ENCODE assay signal across 2 cellular contexts in the genomic region with DNA sequence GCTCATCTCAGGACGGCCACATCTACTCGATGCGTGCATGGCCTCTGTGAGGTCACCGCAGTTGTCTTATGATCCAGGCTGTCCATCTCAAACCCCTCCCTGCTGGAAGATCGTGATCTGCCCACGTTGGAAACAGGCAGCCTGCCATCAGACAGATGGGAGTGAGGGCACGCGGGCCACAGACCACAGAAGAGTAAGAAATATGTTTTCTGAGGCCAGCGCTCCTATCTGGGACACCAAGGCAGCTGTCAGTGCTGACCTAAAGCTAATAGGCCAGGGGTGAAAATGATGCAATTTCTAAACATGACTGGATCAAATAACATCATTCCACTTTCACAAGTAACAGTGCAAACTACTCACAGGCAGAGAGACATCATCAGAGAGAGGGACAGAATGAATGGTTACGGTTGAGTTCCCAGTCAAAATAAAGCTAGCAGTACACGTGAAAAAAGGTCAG.
TF ChIP-seq lines count a peak whose summit lies in the region.

No MANE protein-coding gene starts in this region.

TF ChIP-seq in SK-N-SH treated with all-trans-retinoic acid at 6 μM for 48 hours, 23 proteins besides CTCF, POLR2A, EP300 and RAD21 (continued from another document):
- TF ChIP-seq, protein P1, sequence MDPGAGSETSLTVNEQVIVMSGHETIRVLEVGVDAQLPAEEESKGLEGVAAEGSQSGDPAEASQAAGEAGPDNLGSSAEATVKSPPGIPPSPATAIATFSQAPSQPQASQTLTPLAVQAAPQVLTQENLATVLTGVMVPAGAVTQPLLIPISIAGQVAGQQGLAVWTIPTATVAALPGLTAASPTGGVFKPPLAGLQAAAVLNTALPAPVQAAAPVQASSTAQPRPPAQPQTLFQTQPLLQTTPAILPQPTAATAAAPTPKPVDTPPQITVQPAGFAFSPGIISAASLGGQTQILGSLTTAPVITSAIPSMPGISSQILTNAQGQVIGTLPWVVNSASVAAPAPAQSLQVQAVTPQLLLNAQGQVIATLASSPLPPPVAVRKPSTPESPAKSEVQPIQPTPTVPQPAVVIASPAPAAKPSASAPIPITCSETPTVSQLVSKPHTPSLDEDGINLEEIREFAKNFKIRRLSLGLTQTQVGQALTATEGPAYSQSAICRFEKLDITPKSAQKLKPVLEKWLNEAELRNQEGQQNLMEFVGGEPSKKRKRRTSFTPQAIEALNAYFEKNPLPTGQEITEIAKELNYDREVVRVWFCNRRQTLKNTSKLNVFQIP (CRISPR knock-in tag; IDR thresholded peaks at IDR 0.05; ENCODE audit: borderline replicate concordance, low read depth), result no peak
- no peak for TF ChIP-seq ZFP3 (CRISPR knock-in tag; IDR thresholded peaks at IDR 0.05)

TF ChIP-seq in GM23338, 12 proteins besides CTCF, POLR2A, EP300 and RAD21 (continued from another document):
- TF ChIP-seq, protein P2, sequence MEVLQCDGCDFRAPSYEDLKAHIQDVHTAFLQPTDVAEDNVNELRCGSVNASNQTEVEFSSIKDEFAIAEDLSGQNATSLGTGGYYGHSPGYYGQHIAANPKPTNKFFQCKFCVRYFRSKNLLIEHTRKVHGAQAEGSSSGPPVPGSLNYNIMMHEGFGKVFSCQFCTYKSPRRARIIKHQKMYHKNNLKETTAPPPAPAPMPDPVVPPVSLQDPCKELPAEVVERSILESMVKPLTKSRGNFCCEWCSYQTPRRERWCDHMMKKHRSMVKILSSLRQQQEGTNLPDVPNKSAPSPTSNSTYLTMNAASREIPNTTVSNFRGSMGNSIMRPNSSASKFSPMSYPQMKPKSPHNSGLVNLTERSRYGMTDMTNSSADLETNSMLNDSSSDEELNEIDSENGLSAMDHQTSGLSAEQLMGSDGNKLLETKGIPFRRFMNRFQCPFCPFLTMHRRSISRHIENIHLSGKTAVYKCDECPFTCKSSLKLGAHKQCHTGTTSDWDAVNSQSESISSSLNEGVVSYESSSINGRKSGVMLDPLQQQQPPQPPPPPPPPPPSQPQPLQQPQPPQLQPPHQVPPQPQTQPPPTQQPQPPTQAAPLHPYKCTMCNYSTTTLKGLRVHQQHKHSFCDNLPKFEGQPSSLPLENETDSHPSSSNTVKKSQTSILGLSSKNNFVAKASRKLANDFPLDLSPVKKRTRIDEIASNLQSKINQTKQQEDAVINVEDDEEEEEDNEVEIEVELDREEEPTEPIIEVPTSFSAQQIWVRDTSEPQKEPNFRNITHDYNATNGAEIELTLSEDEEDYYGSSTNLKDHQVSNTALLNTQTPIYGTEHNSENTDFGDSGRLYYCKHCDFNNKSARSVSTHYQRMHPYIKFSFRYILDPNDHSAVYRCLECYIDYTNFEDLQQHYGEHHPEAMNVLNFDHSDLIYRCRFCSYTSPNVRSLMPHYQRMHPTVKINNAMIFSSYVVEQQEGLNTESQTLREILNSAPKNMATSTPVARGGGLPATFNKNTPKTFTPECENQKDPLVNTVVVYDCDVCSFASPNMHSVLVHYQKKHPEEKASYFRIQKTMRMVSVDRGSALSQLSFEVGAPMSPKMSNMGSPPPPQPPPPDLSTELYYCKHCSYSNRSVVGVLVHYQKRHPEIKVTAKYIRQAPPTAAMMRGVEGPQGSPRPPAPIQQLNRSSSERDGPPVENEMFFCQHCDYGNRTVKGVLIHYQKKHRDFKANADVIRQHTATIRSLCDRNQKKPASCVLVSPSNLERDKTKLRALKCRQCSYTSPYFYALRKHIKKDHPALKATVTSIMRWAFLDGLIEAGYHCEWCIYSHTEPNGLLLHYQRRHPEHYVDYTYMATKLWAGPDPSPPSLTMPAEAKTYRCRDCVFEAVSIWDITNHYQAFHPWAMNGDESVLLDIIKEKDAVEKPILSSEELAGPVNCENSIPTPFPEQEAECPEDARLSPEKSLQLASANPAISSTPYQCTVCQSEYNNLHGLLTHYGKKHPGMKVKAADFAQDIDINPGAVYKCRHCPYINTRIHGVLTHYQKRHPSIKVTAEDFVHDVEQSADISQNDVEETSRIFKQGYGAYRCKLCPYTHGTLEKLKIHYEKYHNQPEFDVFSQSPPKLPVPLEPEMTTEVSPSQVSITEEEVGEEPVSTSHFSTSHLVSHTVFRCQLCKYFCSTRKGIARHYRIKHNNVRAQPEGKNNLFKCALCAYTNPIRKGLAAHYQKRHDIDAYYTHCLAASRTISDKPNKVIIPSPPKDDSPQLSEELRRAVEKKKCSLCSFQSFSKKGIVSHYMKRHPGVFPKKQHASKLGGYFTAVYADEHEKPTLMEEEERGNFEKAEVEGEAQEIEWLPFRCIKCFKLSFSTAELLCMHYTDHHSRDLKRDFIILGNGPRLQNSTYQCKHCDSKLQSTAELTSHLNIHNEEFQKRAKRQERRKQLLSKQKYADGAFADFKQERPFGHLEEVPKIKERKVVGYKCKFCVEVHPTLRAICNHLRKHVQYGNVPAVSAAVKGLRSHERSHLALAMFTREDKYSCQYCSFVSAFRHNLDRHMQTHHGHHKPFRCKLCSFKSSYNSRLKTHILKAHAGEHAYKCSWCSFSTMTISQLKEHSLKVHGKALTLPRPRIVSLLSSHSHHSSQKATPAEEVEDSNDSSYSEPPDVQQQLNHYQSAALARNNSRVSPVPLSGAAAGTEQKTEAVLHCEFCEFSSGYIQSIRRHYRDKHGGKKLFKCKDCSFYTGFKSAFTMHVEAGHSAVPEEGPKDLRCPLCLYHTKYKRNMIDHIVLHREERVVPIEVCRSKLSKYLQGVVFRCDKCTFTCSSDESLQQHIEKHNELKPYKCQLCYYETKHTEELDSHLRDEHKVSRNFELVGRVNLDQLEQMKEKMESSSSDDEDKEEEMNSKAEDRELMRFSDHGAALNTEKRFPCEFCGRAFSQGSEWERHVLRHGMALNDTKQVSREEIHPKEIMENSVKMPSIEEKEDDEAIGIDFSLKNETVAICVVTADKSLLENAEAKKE (CRISPR knock-in tag; IDR thresholded peaks at IDR 0.05), result no peak
- no peak for TF ChIP-seq ZNF331 (CRISPR knock-in tag; IDR thresholded peaks at IDR 0.05; ENCODE audit: low read depth)
- no peak for TF ChIP-seq EZH2phosphoT487 (IDR thresholded peaks at IDR 0.05; ENCODE audit: unreplicated experiment)
- TF ChIP-seq, protein P3, sequence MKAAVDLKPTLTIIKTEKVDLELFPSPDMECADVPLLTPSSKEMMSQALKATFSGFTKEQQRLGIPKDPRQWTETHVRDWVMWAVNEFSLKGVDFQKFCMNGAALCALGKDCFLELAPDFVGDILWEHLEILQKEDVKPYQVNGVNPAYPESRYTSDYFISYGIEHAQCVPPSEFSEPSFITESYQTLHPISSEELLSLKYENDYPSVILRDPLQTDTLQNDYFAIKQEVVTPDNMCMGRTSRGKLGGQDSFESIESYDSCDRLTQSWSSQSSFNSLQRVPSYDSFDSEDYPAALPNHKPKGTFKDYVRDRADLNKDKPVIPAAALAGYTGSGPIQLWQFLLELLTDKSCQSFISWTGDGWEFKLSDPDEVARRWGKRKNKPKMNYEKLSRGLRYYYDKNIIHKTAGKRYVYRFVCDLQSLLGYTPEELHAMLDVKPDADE (IDR thresholded peaks at IDR 0.05), result no peak
- TF ChIP-seq EZH2 (IDR thresholded peaks at IDR 0.05; ENCODE audit: low read depth, unreplicated experiment), result no peak
- no peak for TF ChIP-seq ZNF114 (CRISPR knock-in tag; IDR thresholded peaks at IDR 0.05)
- TF ChIP-seq NANOG (IDR thresholded peaks at IDR 0.05; ENCODE audit: borderline replicate concordance), result no peak
- TF ChIP-seq STAT1 (IDR thresholded peaks at IDR 0.05; ENCODE audit: unreplicated experiment), result no peak
- no peak for TF ChIP-seq CREB1 (CRISPR knock-in tag; IDR thresholded peaks at IDR 0.05; ENCODE audit: low read depth)
- no peak for TF ChIP-seq JUNB (IDR thresholded peaks at IDR 0.05; ENCODE audit: unreplicated experiment)
- TF ChIP-seq, protein P4, sequence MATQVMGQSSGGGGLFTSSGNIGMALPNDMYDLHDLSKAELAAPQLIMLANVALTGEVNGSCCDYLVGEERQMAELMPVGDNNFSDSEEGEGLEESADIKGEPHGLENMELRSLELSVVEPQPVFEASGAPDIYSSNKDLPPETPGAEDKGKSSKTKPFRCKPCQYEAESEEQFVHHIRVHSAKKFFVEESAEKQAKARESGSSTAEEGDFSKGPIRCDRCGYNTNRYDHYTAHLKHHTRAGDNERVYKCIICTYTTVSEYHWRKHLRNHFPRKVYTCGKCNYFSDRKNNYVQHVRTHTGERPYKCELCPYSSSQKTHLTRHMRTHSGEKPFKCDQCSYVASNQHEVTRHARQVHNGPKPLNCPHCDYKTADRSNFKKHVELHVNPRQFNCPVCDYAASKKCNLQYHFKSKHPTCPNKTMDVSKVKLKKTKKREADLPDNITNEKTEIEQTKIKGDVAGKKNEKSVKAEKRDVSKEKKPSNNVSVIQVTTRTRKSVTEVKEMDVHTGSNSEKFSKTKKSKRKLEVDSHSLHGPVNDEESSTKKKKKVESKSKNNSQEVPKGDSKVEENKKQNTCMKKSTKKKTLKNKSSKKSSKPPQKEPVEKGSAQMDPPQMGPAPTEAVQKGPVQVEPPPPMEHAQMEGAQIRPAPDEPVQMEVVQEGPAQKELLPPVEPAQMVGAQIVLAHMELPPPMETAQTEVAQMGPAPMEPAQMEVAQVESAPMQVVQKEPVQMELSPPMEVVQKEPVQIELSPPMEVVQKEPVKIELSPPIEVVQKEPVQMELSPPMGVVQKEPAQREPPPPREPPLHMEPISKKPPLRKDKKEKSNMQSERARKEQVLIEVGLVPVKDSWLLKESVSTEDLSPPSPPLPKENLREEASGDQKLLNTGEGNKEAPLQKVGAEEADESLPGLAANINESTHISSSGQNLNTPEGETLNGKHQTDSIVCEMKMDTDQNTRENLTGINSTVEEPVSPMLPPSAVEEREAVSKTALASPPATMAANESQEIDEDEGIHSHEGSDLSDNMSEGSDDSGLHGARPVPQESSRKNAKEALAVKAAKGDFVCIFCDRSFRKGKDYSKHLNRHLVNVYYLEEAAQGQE (IDR thresholded peaks at IDR 0.05; ENCODE audit: unreplicated experiment), result no peak
